Comparison of ENCODE assay signal across 2 cellular contexts in genomic region chr2:27663160-27663462, GRCh38.
TF ChIP-seq lines count a peak whose summit lies in the region.

No MANE protein-coding gene starts in this region.

TF ChIP-seq in GM12878, 131 proteins besides CTCF, POLR2A, EP300 and RAD21:
- no peak for TF ChIP-seq RB1 (IDR thresholded peaks at IDR 0.05; ENCODE audit: borderline replicate concordance)
- 0 out of 2 replicates have a peak, but pooled peaks have one; percentile 7 for TF ChIP-seq NRF1 (conservative IDR thresholded peaks at IDR 0.05; ENCODE audit: low read depth, low read length)
- peak; percentile 49 to 71; a peak in 2 of 4 replicates for TF ChIP-seq BHLHE40 (IDR thresholded peaks at IDR 0.05; ENCODE audit: borderline replicate concordance in 1 of 2, low read depth in 2 of 2, low read length in 1 of 2)
- TF ChIP-seq, protein P1, sequence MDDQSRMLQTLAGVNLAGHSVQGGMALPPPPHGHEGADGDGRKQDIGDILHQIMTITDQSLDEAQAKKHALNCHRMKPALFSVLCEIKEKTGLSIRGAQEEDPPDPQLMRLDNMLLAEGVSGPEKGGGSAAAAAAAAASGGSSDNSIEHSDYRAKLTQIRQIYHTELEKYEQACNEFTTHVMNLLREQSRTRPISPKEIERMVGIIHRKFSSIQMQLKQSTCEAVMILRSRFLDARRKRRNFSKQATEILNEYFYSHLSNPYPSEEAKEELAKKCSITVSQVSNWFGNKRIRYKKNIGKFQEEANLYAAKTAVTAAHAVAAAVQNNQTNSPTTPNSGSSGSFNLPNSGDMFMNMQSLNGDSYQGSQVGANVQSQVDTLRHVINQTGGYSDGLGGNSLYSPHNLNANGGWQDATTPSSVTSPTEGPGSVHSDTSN (IDR thresholded peaks at IDR 0.05; ENCODE audit: insufficient replicate concordance, low read depth, low read length), result peak; percentile 65
- peak; percentile 90 for TF ChIP-seq PKNOX1 (IDR thresholded peaks at IDR 0.05)
- TF ChIP-seq PAX5 (IDR thresholded peaks at IDR 0.05; ENCODE audit: borderline replicate concordance, low read depth, low read length), result peak; percentile 100
- TF ChIP-seq IKZF2 (IDR thresholded peaks at IDR 0.05), result 0 out of 4 replicates have a peak, but pooled peaks of 1 of the 2 experiments have one; percentile 19
- no peak for TF ChIP-seq YBX1 (IDR thresholded peaks at IDR 0.05)
- no peak for TF ChIP-seq BCL11A (IDR thresholded peaks at IDR 0.05; ENCODE audit: low read depth, low read length)

TF ChIP-seq in liver, 16 proteins besides CTCF, POLR2A, EP300 and RAD21:
- TF ChIP-seq RXRA (IDR thresholded peaks at IDR 0.05), result no peak
- TF ChIP-seq HNF4A (conservative IDR thresholded peaks at IDR 0.05), result peak in 1 of 2 donors; percentile 17
- TF ChIP-seq JUND (IDR thresholded peaks at IDR 0.05), result no peak
- TF ChIP-seq FOXA2 (IDR thresholded peaks at IDR 0.05), result no peak
- no peak for TF ChIP-seq ZBTB33 (IDR thresholded peaks at IDR 0.05)
- TF ChIP-seq TAF1 (conservative IDR thresholded peaks at IDR 0.05), result no peak
